In the genomic region with DNA sequence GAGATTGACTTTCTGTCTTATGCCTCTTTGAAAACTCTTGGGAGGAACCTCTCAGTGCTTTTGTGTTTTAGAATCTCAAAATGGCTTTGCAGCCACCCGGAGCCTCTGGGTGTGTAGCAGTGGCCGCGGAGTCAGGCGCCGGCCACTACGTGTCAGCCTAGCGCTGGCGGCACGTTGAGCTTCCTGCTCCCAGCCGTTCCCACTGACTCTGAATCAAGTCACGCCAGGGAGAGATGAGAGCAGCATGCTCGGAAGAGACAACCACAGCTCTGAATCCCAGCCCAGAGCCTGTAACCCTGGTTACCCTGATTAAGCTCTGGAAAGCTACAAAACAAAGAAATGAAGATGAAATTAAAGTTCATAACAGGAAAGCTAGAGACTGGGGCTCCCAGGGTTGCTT, we compare ENCODE assay signal across 15 cellular contexts.
DNase-seq lines count a peak whose midpoint lies in the region; ATAC-seq and TF ChIP-seq lines count a peak whose summit lies in the region.
"Had no signal": no experiment of that assay in that cellular context is flagged by ENCODE, and none has a peak within 500 bp of the region (broad histone marks: within the 10 kb centered on the region; RNA-seq: fewer than 3 reads in every experiment).

No MANE protein-coding gene starts in this region.

- no peak overlapping the region for H3K9ac ChIP-seq in colonic mucosa (ENCODE audit: low read depth in 2 of 2, low read length in 2 of 2)

- H3K9me3 Mint-ChIP-seq in nephron progenitor cell = no peaks in the 10 kb centered on the region
- H3K9me3 Mint-ChIP-seq: activated naive CD8-positive, alpha-beta T cell treated with anti-CD3 and anti-CD28 coated beads for 36 hours; CD4-positive, CD25-positive, alpha-beta regulatory T cell had no signal

- H3K36me3 ChIP-seq in colonic mucosa = no peaks in the 10 kb centered on the region

- no peaks in the 10 kb centered on the region for H3K4me1 ChIP-seq in colonic mucosa
- H3K4me1 ChIP-seq: stomach had no signal

- no peak overlapping the region for H3K27ac ChIP-seq in colonic mucosa
- H3K27ac ChIP-seq: stomach had no signal

- no peak overlapping the region for H3K4me3 Mint-ChIP-seq in nephron progenitor cell
- H3K4me3 Mint-ChIP-seq: activated CD4-positive, alpha-beta T cell treated with anti-CD3 and anti-CD28 coated beads for 36 hours; activated naive CD8-positive, alpha-beta T cell treated with anti-CD3 and anti-CD28 coated beads for 36 hours; CD4-positive, CD25-positive, alpha-beta regulatory T cell had no signal

- H3K27me3 Mint-ChIP-seq in nephron progenitor cell (ENCODE audit: low read depth, poor library complexity) = peaks cover 2% of the 10 kb centered on the region
- H3K27me3 Mint-ChIP-seq: activated CD4-positive, alpha-beta T cell treated with anti-CD3 and anti-CD28 coated beads for 36 hours; activated naive CD8-positive, alpha-beta T cell treated with anti-CD3 and anti-CD28 coated beads for 36 hours; CD4-positive, CD25-positive, alpha-beta regulatory T cell had no signal

- peaks cover 1% of the 10 kb centered on the region for H3K36me3 Mint-ChIP-seq in nephron progenitor cell (ENCODE audit: low read depth)

- TF ChIP-seq CTCF in nephron progenitor cell (IDR thresholded peaks at IDR 0.05) = peak; percentile 31
- TF ChIP-seq CTCF in colonic mucosa (IDR thresholded peaks at IDR 0.05) = no peak

- ATAC-seq in Right ventricle myocardium inferior (peak; percentile 98), HG03520 (IDR thresholded peaks at IDR 0.05; ENCODE audit: unreplicated experiment) (no peak), HG03196 (IDR thresholded peaks at IDR 0.05; ENCODE audit: unreplicated experiment) (no peak)
- ATAC-seq: activated CD4-positive, alpha-beta T cell treated with anti-CD3 and anti-CD28 coated beads for 36 hours; esophagus mucosa; GM12878 had no signal

- no peaks in the 10 kb centered on the region for H3K9me3 ChIP-seq in colonic mucosa
- H3K9me3 ChIP-seq: stomach had no signal

- no peaks in the 10 kb centered on the region for H3K4me1 Mint-ChIP-seq in nephron progenitor cell
- H3K4me1 Mint-ChIP-seq: activated CD4-positive, alpha-beta T cell treated with anti-CD3 and anti-CD28 coated beads for 36 hours; activated naive CD8-positive, alpha-beta T cell treated with anti-CD3 and anti-CD28 coated beads for 36 hours had no signal

- no peaks in the 10 kb centered on the region for H3K27me3 ChIP-seq in colonic mucosa
- H3K27me3 ChIP-seq: stomach had no signal

- no peak overlapping the region for H3K27ac Mint-ChIP-seq in nephron progenitor cell
- H3K27ac Mint-ChIP-seq: activated CD4-positive, alpha-beta T cell treated with anti-CD3 and anti-CD28 coated beads for 36 hours; activated naive CD8-positive, alpha-beta T cell treated with anti-CD3 and anti-CD28 coated beads for 36 hours had no signal

- intact Hi-C loops in Right ventricle myocardium inferior (cut with DNase I) (loop anchor here (2.0 to 5.0 kb wide), 2 partner anchors 41 to 170 kb away; no protein-coding TSS in a partner anchor), colonic mucosa (cut with DNase I) (no loop called here)

- H3K4me3 ChIP-seq in colonic mucosa = no peak overlapping the region
- H3K4me3 ChIP-seq: GM12878, stomach had no signal

- DNase-seq in Ammon's horn (ENCODE audit: low spot score) = peak; percentile 83
- peak in 39 of 58 donors; percentile 12 to 65 (median 34) for DNase-seq in anterior cingulate cortex (lab: John Stamatoyannopoulos, UW)
- DNase-seq in Right ventricle myocardium inferior (ENCODE audit: missing footprints) = no peak
- DNase-seq in nephron progenitor cell = peak; percentile 46
- DNase-seq in colonic mucosa = no peak
- no peak for DNase-seq in UCSD-AML1 (lab: John Stamatoyannopoulos, UW; ENCODE audit: unreplicated experiment)
- DNase-seq: activated CD4-positive, alpha-beta T cell treated with anti-CD3 and anti-CD28 coated beads for 36 hours; activated naive CD8-positive, alpha-beta T cell treated with anti-CD3 and anti-CD28 coated beads for 36 hours; CD4-positive, CD25-positive, alpha-beta regulatory T cell; NCI-H2081 treated with DMSO at 0.1 percent for 48 hours; stomach had no signal

Comparison
In these comparisons a context has a peak if more than half of its experiments do, and no peak if none do; other contexts are left out.
1. DNase-seq: peak in Ammon's horn (single experiment), anterior cingulate cortex (39 of 58) and nephron progenitor cell (single experiment); none in Right ventricle myocardium inferior (single experiment), colonic mucosa (single experiment) and UCSD-AML1 (single experiment).